15 cellular contexts compared by ENCODE assay signal in genomic region chr10:23157239-23157661, GRCh38. TPM values are rescaled to one million over a fixed set of nuclear protein-coding genes. Genes with fewer than 3 reads are reported as not detected.
DNase-seq lines count a peak whose midpoint lies in the region; ATAC-seq and TF ChIP-seq lines count a peak whose summit lies in the region.
"Had no signal": no experiment of that assay in that cellular context is flagged by ENCODE, and none has a peak within 500 bp of the region (broad histone marks: within the 10 kb centered on the region; RNA-seq: fewer than 3 reads in every experiment).

No MANE protein-coding gene starts in this region.

- intact Hi-C loops in testis (cut with DNase I; ENCODE audit: low total_unique reads): no loop called here

- ATAC-seq in GM19351 (IDR thresholded peaks at IDR 0.05; ENCODE audit: unreplicated experiment) (peak; percentile 62), HG02870 (IDR thresholded peaks at IDR 0.05; ENCODE audit: unreplicated experiment) (peak; percentile 53)

- no peaks in the 10 kb centered on the region for H3K27me3 ChIP-seq in GM06990 (replicated peaks; ENCODE audit: control insufficient read depth, insufficient read depth, low read length)
- peaks cover 9% of the 10 kb centered on the region; the same call in 1 of the 2 replicates for H3K27me3 ChIP-seq in BE2C
- H3K27me3 ChIP-seq in testis: no peaks in the 10 kb centered on the region
- H3K27me3 ChIP-seq: SJCRH30, uterus had no signal

- 22 to 36% methylated on average over 12 of the region's 12 CpGs for whole genome bisulfite sequencing in testis, 2 donors

- TF ChIP-seq CTCF in GM06990 (IDR thresholded peaks at IDR 0.05; ENCODE audit: insufficient read depth, low read length, poor library complexity, severe bottlenecking) (no peak), BE2C (IDR thresholded peaks at IDR 0.05; ENCODE audit: low read depth, low read length) (no peak), testis (IDR thresholded peaks at IDR 0.05) (no peak)

- H3K9ac ChIP-seq in SK-N-MC (ENCODE audit: insufficient read length): no peak overlapping the region

- no peak for TF ChIP-seq POLR2A in testis (IDR thresholded peaks at IDR 0.05)

- peak overlapping the region; percentile 87 for H3K27ac ChIP-seq in SK-N-MC
- no peak overlapping the region for H3K27ac ChIP-seq in testis
- H3K27ac ChIP-seq: SJCRH30, uterus, VCaP had no signal

- H3K4me1 ChIP-seq in BE2C (no peaks in the 10 kb centered on the region; the same call in 1 of the 2 replicates), testis (no peaks in the 10 kb centered on the region)
- H3K4me1 ChIP-seq: uterus had no signal

- H3K9me3 ChIP-seq in SK-N-MC (ENCODE audit: low read depth, low read length) (no peaks in the 10 kb centered on the region), BE2C (no peaks in the 10 kb centered on the region), testis (no peaks in the 10 kb centered on the region)
- H3K9me3 ChIP-seq: SJCRH30, uterus had no signal

- H3K4me3 ChIP-seq in GM06990 (replicated peaks; ENCODE audit: low read depth, low read length) (peak overlapping the region; percentile 35), SK-N-MC (peak overlapping the region; percentile 54), BE2C (ENCODE audit: low read depth, low read length) (no peak overlapping the region), testis (no peak overlapping the region)
- H3K4me3 ChIP-seq: uterus had no signal

- H3K36me3 ChIP-seq in GM06990 (ENCODE audit: control insufficient read depth, insufficient read depth, low read length) (no peaks in the 10 kb centered on the region), SK-N-MC (ENCODE audit: insufficient read depth, low read length) (no peaks in the 10 kb centered on the region), BE2C (no peaks in the 10 kb centered on the region), testis (ENCODE audit: low read depth, missing control alignments) (no peaks in the 10 kb centered on the region)
- H3K36me3 ChIP-seq: SJCRH30, uterus had no signal

- peak; percentile 37 for DNase-seq in GM06990 (ENCODE audit: extremely low read depth, insufficient read length)
- no peak for DNase-seq in SK-N-MC (ENCODE audit: low read depth, low spot score)
- no peak for DNase-seq in T-helper 9 cell
- no peak for DNase-seq in BE2C
- no peak for DNase-seq in testis
- DNase-seq in AG20443 (ENCODE audit: low spot score): no peak
- DNase-seq: activated naive CD8-positive, alpha-beta T cell treated with anti-CD3 and anti-CD28 coated beads, Interleukin-2, amount 50 U/mL, for 24 hours; NCI-H1417 treated with DMSO at 0.1 percent for 48 hours; uterus had no signal

RNA-seq across cellular contexts. Expression of gene PTF1A, which starts 34.9 kb away (rescaled TPM):
- not detected for polyA plus RNA-seq in BE2C (2012; ENCODE audit: insufficient read depth, insufficient read length, low read depth)
- 1 to 10 TPM; 5.0 to 5.1 TPM for total RNA-seq in testis
- 4.9 TPM for polyA plus RNA-seq in testis (ENCODE audit: insufficient read depth, low read depth, low replicate concordance)
- total RNA-seq: Daoy, esophagus mucosa, SJCRH30 had no signal

Comparison
In these comparisons a context has a peak if more than half of its experiments do, and no peak if none do; other contexts are left out.
1. H3K4me3 ChIP-seq: peak in GM06990 (single experiment) and SK-N-MC (single experiment); none in BE2C (single experiment) and testis (0 of 2).